Comparison of ENCODE assay signal across 24 cellular contexts in genomic region chr2:10453899-10454298, GRCh38. TPM values are rescaled to one million over a fixed set of nuclear protein-coding genes. Genes with fewer than 3 reads are reported as not detected.
DNase-seq lines count a peak whose midpoint lies in the region; ATAC-seq and TF ChIP-seq lines count a peak whose summit lies in the region.
"Had no signal": no experiment of that assay in that cellular context is flagged by ENCODE, and none has a peak within 500 bp of the region (broad histone marks: within the 10 kb centered on the region; RNA-seq: fewer than 3 reads in every experiment).

No MANE protein-coding gene starts in this region.

- H2AFZ ChIP-seq in SK-N-SH (ENCODE audit: low read depth): no peak overlapping the region
- H2AFZ ChIP-seq: PC-9 had no signal

- H3K4me1 Mint-ChIP-seq in chondrocyte (ENCODE audit: low read depth): peaks cover 41% of the 10 kb centered on the region

- no peak for TF ChIP-seq POLR2A in suprapubic skin (IDR thresholded peaks at IDR 0.05)

- intact Hi-C loops in lower lobe of right lung (cut with DNase I): no loop called here

- no peak overlapping the region for H3K9ac ChIP-seq in SK-N-SH

- ATAC-seq in SK-N-SH treated with all-trans-retinoic acid at 6 μM for 48 hours (no peak), lower lobe of right lung (no peak), HG03378 (IDR thresholded peaks at IDR 0.05; ENCODE audit: unreplicated experiment) (no peak), GM19455 (IDR thresholded peaks at IDR 0.05; ENCODE audit: unreplicated experiment) (no peak)
- ATAC-seq: stimulated activated naive B cell treated with anti-CD40 and anti-IgM and Interleukin-4, amounts not matched to agents 10 μg/mL and 1 μg/mL and 100 μg/mL, for 72 hours had no signal

- TF ChIP-seq RAD21 in SK-N-SH (IDR thresholded peaks at IDR 0.05; ENCODE audit: low read length): no peak

- DNase-seq in SK-N-SH: peak; percentile 44
- peak; percentile 89 for DNase-seq in chondrocyte (ENCODE audit: low spot score)
- DNase-seq in lower lobe of right lung: peak; percentile 51
- no peak for DNase-seq in suprapubic skin (ENCODE audit: low spot score in 2 of 2)
- no peak for DNase-seq in HEK293T (ENCODE audit: extremely low spot score)
- DNase-seq: activated CD4-positive, alpha-beta T cell treated with anti-CD3 and anti-CD28 coated beads for 1 hour; activated effector memory CD4-positive, alpha-beta T cell treated with anti-CD3 and anti-CD28 coated beads, Interleukin-2, amount 50 U/mL, for 16 hours; activated naive CD8-positive, alpha-beta T cell treated with anti-CD3 and anti-CD28 coated beads, Interleukin-2, amount 10 ng/mL, durations not matched to agents 7 days and 5 days; effector CD4-positive, alpha-beta T cell; GF-D8; Karpas-422; NCI-H524 treated with DMSO at 0.1 percent for 48 hours; NK-92 treated with Interleukin-12 subunit alpha and Interleukin-12 subunit beta, amount 100 ng/mL, for 24 hours; PC-9; spleen; stimulated activated CD4-positive, alpha-beta T cell treated with anti-CD3 and anti-CD28 coated beads, Interleukin-2, amount 100 ng/mL, for 48 hours; stimulated activated naive B cell treated with anti-CD40 and anti-IgM and Interleukin-4, amounts not matched to agents 10 μg/mL and 1 μg/mL and 100 μg/mL, for 72 hours; T-helper 1 cell had no signal

- H3K27me3 ChIP-seq in SK-N-SH (ENCODE audit: insufficient read depth): no peaks in the 10 kb centered on the region
- H3K27me3 ChIP-seq in lower lobe of right lung (ENCODE audit: low read depth): no peaks in the 10 kb centered on the region
- no peaks in the 10 kb centered on the region for H3K27me3 ChIP-seq in suprapubic skin
- H3K27me3 ChIP-seq: spleen, thyroid gland had no signal

- no peaks in the 10 kb centered on the region for H3K9me2 ChIP-seq in SK-N-SH

- no peaks in the 10 kb centered on the region for H3K36me3 Mint-ChIP-seq in chondrocyte (ENCODE audit: low read depth)
- H3K36me3 Mint-ChIP-seq: CD8-positive, alpha-beta memory T cell had no signal

- POLR2A ChIA-PET in SK-N-SH (lab: Yijun Ruan, JAX): no interaction called here
- POLR2A ChIA-PET in HEK293T (lab: Yijun Ruan, JAX): no interaction called here

- no peak overlapping the region for H3K4me3 Mint-ChIP-seq in chondrocyte (ENCODE audit: unreplicated experiment)
- H3K4me3 Mint-ChIP-seq: activated naive CD8-positive, alpha-beta T cell treated with anti-CD3 and anti-CD28 coated beads, Interleukin-2, amount 10 ng/mL, durations not matched to agents 7 days and 5 days; stimulated activated naive B cell treated with anti-CD40 and anti-IgM and Interleukin-4, amounts not matched to agents 10 μg/mL and 1 μg/mL and 100 μg/mL, for 72 hours had no signal

- TF ChIP-seq EP300 in SK-N-SH (IDR thresholded peaks at IDR 0.05; ENCODE audit: borderline replicate concordance in 1 of 2, low read depth in 1 of 2, low read length in 1 of 2) (no peak), suprapubic skin (IDR thresholded peaks at IDR 0.05) (no peak)

- no peaks in the 10 kb centered on the region for H3K79me2 ChIP-seq in SK-N-SH (ENCODE audit: insufficient read depth)

- no peak for TF ChIP-seq CTCF in SK-N-SH (IDR thresholded peaks at IDR 0.05)
- TF ChIP-seq CTCF in chondrocyte (IDR thresholded peaks at IDR 0.05): no peak
- TF ChIP-seq CTCF in lower lobe of right lung (IDR thresholded peaks at IDR 0.05): no peak
- TF ChIP-seq CTCF in suprapubic skin (IDR thresholded peaks at IDR 0.05): no peak

- H3K4me1 ChIP-seq in SK-N-SH (ENCODE audit: control insufficient read depth in 1 of 2, insufficient read depth in 2 of 2, low read depth in 1 of 2, low read length in 1 of 2): peaks cover 10 to 26% of the 10 kb centered on the region in 2 experiments; a peak in 3 of 4 replicates
- peaks cover 18% of the 10 kb centered on the region for H3K4me1 ChIP-seq in lower lobe of right lung
- H3K4me1 ChIP-seq in suprapubic skin: peaks cover 48% of the 10 kb centered on the region

- peaks cover under 1% of the 10 kb centered on the region for H3K27me3 Mint-ChIP-seq in chondrocyte (ENCODE audit: low read depth)

- WGBS in SK-N-SH (ENCODE audit: low lambda C conversion rate): 94% methylated on average over 7 of the region's 9 CpGs
- WGBS in suprapubic skin: 43% methylated on average over 1 of the region's 9 CpGs

- no peak overlapping the region for H3K4me2 ChIP-seq in SK-N-SH
- H3K4me2 ChIP-seq: PC-9 had no signal

- H3K4me3 ChIP-seq in SK-N-SH (ENCODE audit: low read depth in 2 of 2, low read length in 1 of 2) (no peak overlapping the region), lower lobe of right lung (no peak overlapping the region), suprapubic skin (no peak overlapping the region)
- H3K4me3 ChIP-seq: PC-9, spleen, thyroid gland had no signal

- peak overlapping the region; percentile 66 for H3K27ac Mint-ChIP-seq in chondrocyte (ENCODE audit: unreplicated experiment)
- H3K27ac Mint-ChIP-seq: CD8-positive, alpha-beta memory T cell; stimulated activated naive B cell treated with anti-CD40 and anti-IgM and Interleukin-4, amounts not matched to agents 10 μg/mL and 1 μg/mL and 100 μg/mL, for 72 hours had no signal

- no peaks in the 10 kb centered on the region for H3K9me3 ChIP-seq in SK-N-SH
- H3K9me3 ChIP-seq in lower lobe of right lung: no peaks in the 10 kb centered on the region
- no peaks in the 10 kb centered on the region for H3K9me3 ChIP-seq in suprapubic skin
- H3K9me3 ChIP-seq: spleen, thyroid gland had no signal

- H3F3A ChIP-seq in SK-N-SH (replicated peaks; ENCODE audit: insufficient read depth): peaks cover 7% of the 10 kb centered on the region

- H3K9me3 Mint-ChIP-seq in chondrocyte (ENCODE audit: low read depth): no peaks in the 10 kb centered on the region
- H3K9me3 Mint-ChIP-seq: activated naive CD8-positive, alpha-beta T cell treated with anti-CD3 and anti-CD28 coated beads, Interleukin-2, amount 10 ng/mL, durations not matched to agents 7 days and 5 days; CD8-positive, alpha-beta memory T cell; stimulated activated naive B cell treated with anti-CD40 and anti-IgM and Interleukin-4, amounts not matched to agents 10 μg/mL and 1 μg/mL and 100 μg/mL, for 72 hours had no signal

- no peaks in the 10 kb centered on the region for H3K36me3 ChIP-seq in SK-N-SH (replicated peaks in 1 of 2; ENCODE audit: control insufficient read depth in 1 of 2, insufficient read depth in 2 of 2, low read length in 1 of 2)
- H3K36me3 ChIP-seq in lower lobe of right lung: no peaks in the 10 kb centered on the region
- no peaks in the 10 kb centered on the region for H3K36me3 ChIP-seq in suprapubic skin
- H3K36me3 ChIP-seq: thyroid gland had no signal

- H4K20me1 ChIP-seq in SK-N-SH (ENCODE audit: insufficient read depth): no peaks in the 10 kb centered on the region

- CTCF ChIA-PET in SK-N-SH (lab: Yijun Ruan, JAX) (interaction anchor here (0.8 to 1.7 kb wide), 3 partner anchors 214 to 381 kb away, joined by 3 to 6 read pairs (median 5); no protein-coding TSS in a partner anchor), HEK293T (lab: Yijun Ruan, JAX) (no interaction called here)

- H3K27ac ChIP-seq in SK-N-SH (ENCODE audit: low read depth in 2 of 2, low read length in 1 of 2) (no peak overlapping the region), lower lobe of right lung (peak overlapping the region; percentile 6), suprapubic skin (peak overlapping the region; percentile 10)
- H3K27ac ChIP-seq: 22Rv1, PC-9, spleen, thyroid gland had no signal

TF ChIP-seq in SK-N-SH, 30 proteins besides CTCF, POLR2A, EP300 and RAD21:
- TF ChIP-seq FOXM1 (IDR thresholded peaks at IDR 0.05; ENCODE audit: low read depth) (no peak), MAX (IDR thresholded peaks at IDR 0.05; ENCODE audit: low read depth) (no peak), NRF1 (IDR thresholded peaks at IDR 0.05; ENCODE audit: low read depth, low read length) (no peak)

TF ChIP-seq in SK-N-SH treated with all-trans-retinoic acid at 6 μM for 48 hours, 23 proteins besides CTCF, POLR2A, EP300 and RAD21 (continues in another document):
- TF ChIP-seq, protein P1, sequence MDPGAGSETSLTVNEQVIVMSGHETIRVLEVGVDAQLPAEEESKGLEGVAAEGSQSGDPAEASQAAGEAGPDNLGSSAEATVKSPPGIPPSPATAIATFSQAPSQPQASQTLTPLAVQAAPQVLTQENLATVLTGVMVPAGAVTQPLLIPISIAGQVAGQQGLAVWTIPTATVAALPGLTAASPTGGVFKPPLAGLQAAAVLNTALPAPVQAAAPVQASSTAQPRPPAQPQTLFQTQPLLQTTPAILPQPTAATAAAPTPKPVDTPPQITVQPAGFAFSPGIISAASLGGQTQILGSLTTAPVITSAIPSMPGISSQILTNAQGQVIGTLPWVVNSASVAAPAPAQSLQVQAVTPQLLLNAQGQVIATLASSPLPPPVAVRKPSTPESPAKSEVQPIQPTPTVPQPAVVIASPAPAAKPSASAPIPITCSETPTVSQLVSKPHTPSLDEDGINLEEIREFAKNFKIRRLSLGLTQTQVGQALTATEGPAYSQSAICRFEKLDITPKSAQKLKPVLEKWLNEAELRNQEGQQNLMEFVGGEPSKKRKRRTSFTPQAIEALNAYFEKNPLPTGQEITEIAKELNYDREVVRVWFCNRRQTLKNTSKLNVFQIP (CRISPR knock-in tag; IDR thresholded peaks at IDR 0.05; ENCODE audit: borderline replicate concordance, low read depth): no peak
- TF ChIP-seq ESRRG (CRISPR knock-in tag; IDR thresholded peaks at IDR 0.05) (no peak), ISL1 (CRISPR knock-in tag; IDR thresholded peaks at IDR 0.05) (no peak), CSDC2 (CRISPR knock-in tag; IDR thresholded peaks at IDR 0.05) (no peak)

TF ChIP-seq in HEK293T, 16 proteins besides CTCF, POLR2A, EP300 and RAD21:
- no peak for TF ChIP-seq BHLHE40 (IDR thresholded peaks at IDR 0.05; ENCODE audit: borderline replicate concordance)
- TF ChIP-seq TARDBP (IDR thresholded peaks at IDR 0.05): no peak
- no peak for TF ChIP-seq ELF4 (IDR thresholded peaks at IDR 0.05)
- TF ChIP-seq FOXA1 (IDR thresholded peaks at IDR 0.05): no peak
- no peak for TF ChIP-seq PKNOX1 (IDR thresholded peaks at IDR 0.05)
- TF ChIP-seq CTBP1 (IDR thresholded peaks at IDR 0.05; ENCODE audit: borderline replicate concordance): no peak
- no peak for TF ChIP-seq SP1 (IDR thresholded peaks at IDR 0.05)

RNA-seq across cellular contexts. Expression of gene ODC1, which starts 5.8 kb away (rescaled TPM):
- 253 and 273 TPM in 2 replicates for polyA plus RNA-seq in SK-N-SH (2012; rRNA removed)
- 286 and 365 TPM in 2 replicates for polyA plus RNA-seq in SK-N-SH (2012; cell fraction: cytosol; rRNA removed)
- 192 and 200 TPM in 2 replicates for polyA plus RNA-seq in SK-N-SH (2012; cell fraction: nucleus; rRNA removed)
- total RNA-seq in chondrocyte (44.4 to 65.3 TPM (median 61.6 TPM) in 3 replicates), lower lobe of right lung (30.1 TPM), suprapubic skin (10 to 100 TPM; 16.5 to 76.6 (median 40.8) TPM)

Comparison
In these comparisons a context has a peak if more than half of its experiments do, and no peak if none do; other contexts are left out.
1. DNase-seq: peak in SK-N-SH (single experiment), chondrocyte (single experiment) and lower lobe of right lung (single experiment); none in suprapubic skin (0 of 2) and HEK293T (single experiment).
2. H3K27ac ChIP-seq: peak in lower lobe of right lung (single experiment) and suprapubic skin (single experiment); none in SK-N-SH (0 of 2).